In the genomic region with DNA sequence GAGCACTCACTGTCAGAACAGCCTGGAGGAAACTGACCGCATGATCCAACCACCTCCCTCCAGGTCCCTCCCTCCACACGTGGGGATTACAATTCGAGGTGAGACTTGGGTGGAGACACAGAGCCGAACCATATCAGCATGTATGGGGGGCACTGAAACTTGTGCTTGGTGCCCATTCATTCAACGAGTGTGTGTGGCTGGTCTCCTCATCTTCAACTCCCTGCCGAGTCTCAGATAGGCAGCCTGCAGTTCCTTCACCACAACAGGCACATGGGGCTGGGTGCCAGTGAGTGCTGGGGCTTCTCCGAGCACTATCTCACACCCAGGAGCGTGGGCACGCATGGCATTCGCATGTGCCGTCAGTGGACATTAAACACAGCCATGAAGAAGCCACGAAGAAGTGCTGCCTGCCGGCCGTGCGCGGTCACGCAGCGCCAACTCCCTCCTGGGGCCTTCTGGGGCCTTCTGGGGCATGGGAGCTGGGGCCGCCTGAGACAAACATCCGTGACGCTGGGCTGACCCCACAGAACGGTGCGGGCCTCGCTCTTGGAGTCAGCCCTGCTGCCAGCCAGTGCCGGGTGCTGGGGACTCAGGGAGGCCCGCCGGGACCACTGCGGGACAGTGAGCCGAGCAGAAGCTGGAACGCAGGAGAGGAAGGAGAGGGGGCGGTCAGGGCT, we compare ENCODE assay signal across 8 cellular contexts. TPM values are rescaled to one million over a fixed set of nuclear protein-coding genes. Genes with fewer than 3 reads are reported as not detected.
A peak's percentile ranks its signal among the peaks of the same experiment; 100 is the strongest.
DNase-seq lines count a peak whose midpoint lies in the region; ATAC-seq, FAIRE-seq and TF ChIP-seq lines count a peak whose summit lies in the region.

No MANE protein-coding gene starts in this region.

- H3K27ac ChIP-seq in GM12878 (ENCODE audit: control insufficient read depth, insufficient read depth) (peak overlapping the region; percentile 84), mesendoderm (ENCODE audit: low read depth, low read length) (no peak overlapping the region)

- H3K27me3 ChIP-seq in GM12878 (replicated peaks in 1 of 2; ENCODE audit: control insufficient read depth in 2 of 2, insufficient read depth in 2 of 2, low read length in 1 of 2), result peaks cover 2 to 7% of the 10 kb centered on the region in 2 experiments; a peak in 2 of 4 replicates
- H3K27me3 ChIP-seq in mesendoderm (ENCODE audit: insufficient read depth, low read length, poor library complexity), result no peaks in the 10 kb centered on the region

- in situ Hi-C loops in GM12878 (cut with MboI), result no loop called here

- H2AK5ac ChIP-seq in mesendoderm (ENCODE audit: low read length), result no peak overlapping the region

- no peak overlapping the region for H2BK15ac ChIP-seq in mesendoderm (replicated peaks; ENCODE audit: low read depth)

- H3K9me3 ChIP-seq in GM12878 (replicated peaks; ENCODE audit: control insufficient read depth, insufficient read depth, low read length), result no peaks in the 10 kb centered on the region

- no peak overlapping the region for H4K8ac ChIP-seq in mesendoderm (ENCODE audit: low read depth, low read length)

- H3K4me3 ChIP-seq in GM12878 (peak overlapping the region; percentile 93), mesendoderm (ENCODE audit: low read length) (no peak overlapping the region)

- RAD21 ChIA-PET in GM12878 (lab: Charles Lee; ENCODE audit: unreplicated experiment), result interaction anchor here (0.7 to 1.5 kb wide), 8 partner anchors 9 to 239 kb away, joined by 3 to 24 read pairs (median 4); partner anchors contain the start of genes LIME1, PTK6 and TPD52L2

- no peak overlapping the region for H2BK5ac ChIP-seq in mesendoderm (ENCODE audit: low read length)

- peaks cover 0 to 2% of the 10 kb centered on the region in 2 experiments; a peak in 2 of 4 replicates for H3K36me3 ChIP-seq in GM12878 (ENCODE audit: control insufficient read depth in 2 of 2, insufficient read depth in 2 of 2, low read length in 1 of 2)
- peaks cover 2% of the 10 kb centered on the region for H3K36me3 ChIP-seq in mesendoderm (ENCODE audit: control insufficient read depth, insufficient read depth, low read length)

- POLR2A ChIA-PET in GM12878 (lab: Charles Lee), result interaction anchor here (0.8 to 1.5 kb wide), 6 partner anchors 9 to 120 kb away, joined by 3 to 13 read pairs (median 4); partner anchors contain the start of genes ARFRP1, GMEB2, HELZ2 and PTK6

- peaks cover 10% of the 10 kb centered on the region for H3K79me2 ChIP-seq in GM12878 (ENCODE audit: control insufficient read depth, insufficient read depth, low read length)
- no peaks in the 10 kb centered on the region for H3K79me2 ChIP-seq in mesendoderm (ENCODE audit: control insufficient read depth, insufficient read depth, low read length)

- no TSS peak for BruUV-seq in GM12878 (replicated peaks; lab: Mats Ljungman, UMichigan)

- DNase-seq in EH (ENCODE audit: low read depth) (peak; percentile 22), HK-2 (ENCODE audit: unreplicated experiment) (peak; percentile 73), GM12878 (ENCODE audit: low read depth, low spot score) (no peak), mesendoderm (no peak), DMS153 treated with DMSO at 0.1 percent for 48 hours (lab: John Stamatoyannopoulos, UW; ENCODE audit: unreplicated experiment) (no peak), posterior vena cava (ENCODE audit: low spot score) (no peak)
- no peak for DNase-seq in stimulated activated naive CD4-positive, alpha-beta T cell (lab: John Stamatoyannopoulos, UW)

- SMC1A ChIA-PET in GM12878 (lab: Charles Lee; ENCODE audit: uncharacterized antibody, unreplicated experiment), result interaction anchor here (1.7 to 1.8 kb wide), 2 partner anchors 16 to 119 kb away, joined by 7 to 13 read pairs; partner anchors contain the start of gene PTK6

- H3K4me2 ChIP-seq in GM12878 (ENCODE audit: control insufficient read depth, insufficient read depth) (peak overlapping the region; percentile 85), mesendoderm (ENCODE audit: low read length) (no peak overlapping the region)

- no peak overlapping the region for H3K4ac ChIP-seq in mesendoderm (ENCODE audit: low read depth, low read length)

- intact Hi-C loops in GM12878 (cut with micrococcal nuclease; ENCODE audit: unreplicated experiment) (no loop called here), posterior vena cava (cut with DNase I) (loop anchor here in 1 of 2 donors (1.0 kb wide), 1 partner anchor 21 kb away; no protein-coding TSS in a partner anchor)

- peak overlapping the region; percentile 87 for H2AFZ ChIP-seq in GM12878 (ENCODE audit: control insufficient read depth, low read depth, low read length)

- no peak overlapping the region for H2BK120ac ChIP-seq in mesendoderm (ENCODE audit: low read depth, low read length)

- TF ChIP-seq CTCF in GM12878 (IDR thresholded peaks at IDR 0.05 in 2 of 3, conservative IDR thresholded peaks at IDR 0.05 in 1 of 3; ENCODE audit: control insufficient read depth in 2 of 3, extremely low read depth in 1 of 3, insufficient read depth in 1 of 3, low read depth in 3 of 3, low read length in 3 of 3), result 0 out of 6 replicates have a peak, but pooled peaks of 1 of the 3 experiments have one; percentile 8

- no peak overlapping the region for H3K23ac ChIP-seq in mesendoderm (ENCODE audit: low read length)

- ATAC-seq in GM12878, result peak; percentile 10
- ATAC-seq in GM21723 (IDR thresholded peaks at IDR 0.05; ENCODE audit: unreplicated experiment), result no peak

- TF ChIP-seq RAD21 in GM12878 (IDR thresholded peaks at IDR 0.05; ENCODE audit: insufficient read depth, low read depth, low read length), result no peak

- H3K18ac ChIP-seq in mesendoderm (ENCODE audit: low read length), result no peak overlapping the region

- peak overlapping the region; percentile 47 for H4K5ac ChIP-seq in mesendoderm (ENCODE audit: low read length)

- H3K79me1 ChIP-seq in mesendoderm (ENCODE audit: low read length), result peaks cover 7% of the 10 kb centered on the region

- 6% methylated on average over 31 of the region's 31 CpGs for WGBS in GM12878 (ENCODE audit: insufficient coverage, insufficient replicate concordance, low lambda C conversion rate, missing lambda C conversion rate)
- WGBS in mesendoderm (ENCODE audit: extremely low coverage, insufficient coverage, low lambda C conversion rate), result no CpG with 5 or more reads among the region's 31 CpGs

- no peak for TF ChIP-seq POLR2A in GM12878 (IDR thresholded peaks at IDR 0.05; ENCODE audit: low read depth, low read length)

- no peaks in the 10 kb centered on the region for H4K20me1 ChIP-seq in GM12878 (ENCODE audit: control insufficient read depth, insufficient read depth)

- CTCF ChIA-PET in GM12878 (lab: Yijun Ruan, JAX), result interaction anchor here (0.8 to 2.2 kb wide), 8 partner anchors 9 to 209 kb away, joined by 3 to 10 read pairs (median 4); partner anchors contain the start of genes ARFRP1, LIME1, PTK6 and TPD52L2

- H3K56ac ChIP-seq in mesendoderm (ENCODE audit: low read length), result peak overlapping the region; percentile 78

- H3K9ac ChIP-seq in GM12878 (ENCODE audit: control insufficient read depth, insufficient read depth, low read length) (peak overlapping the region; percentile 78), mesendoderm (ENCODE audit: low read length) (peak overlapping the region; percentile 88)

- H3K4me1 ChIP-seq in GM12878 (ENCODE audit: control insufficient read depth, insufficient read depth, low read length), result peaks cover 8% of the 10 kb centered on the region
- peaks cover 5% of the 10 kb centered on the region for H3K4me1 ChIP-seq in mesendoderm (ENCODE audit: control insufficient read depth, low read depth, low read length)

- no peak for TF ChIP-seq EP300 in GM12878 (IDR thresholded peaks at IDR 0.05; ENCODE audit: borderline replicate concordance in 1 of 2, control insufficient read depth in 1 of 2, low read depth in 2 of 2, low read length in 2 of 2)

- no peak for FAIRE-seq in GM12878 (lab: Jason Lieb, UNC)

RNA-seq across cellular contexts. Expression of gene RTEL1, which starts 0.7 kb away (rescaled TPM):
- total RNA-seq in GM12878 (2013; cell fraction: nucleolus; rRNA removed), result 62.9 and 77.1 TPM in 2 replicates
- total RNA-seq in GM12878 (2014; rRNA removed) (14.5 and 18.0 TPM in 2 replicates), GM12878 (2014; rRNA removed; fragmentation: Illumina TruSeq; extraction: Trizol) (5.0 and 5.9 TPM in 2 replicates), GM12878 (2021) (29.5 and 37.2 TPM in 2 replicates), posterior vena cava (10 to 100 TPM; 28.3 to 28.7 TPM)
- 2.8 TPM for polyA plus RNA-seq in GM12878 (2011; ENCODE audit: low read depth)
- polyA plus RNA-seq in GM12878 (2011; rRNA removed) (7.5 and 14.9 TPM in 2 replicates), GM12878 (2014; fragmentation: Illumina TruSeq; extraction: Trizol) (3.9 and 7.7 TPM in 2 replicates), GM12878 (2014; fragmentation: Nextera tagmentation; extraction: Ambion mirVana) (under 1 TPM in 1 of 2 experiments, not detected in 1; 0.40 TPM), GM12878 (2014; rRNA removed) (15.8 and 16.8 TPM in 2 replicates), GM12878 (2016; fragmentation: Nextera tagmentation; extraction: Ambion mirVana) (10 to 100 TPM; 15.6 to 17.0 TPM)
- polyA plus RNA-seq in GM12878 (2011; cell fraction: cytosol; rRNA removed), result 8.0 and 11.8 TPM in 2 replicates
- 126 and 149 TPM in 2 replicates for polyA plus RNA-seq in GM12878 (2011; cell fraction: nucleus; rRNA removed)
- 7.2 and 10.1 TPM in 2 replicates for polyA plus RNA-seq in GM12878 (2012)
- 19.0 and 22.7 TPM in 2 replicates for polyA minus RNA-seq in GM12878 (2011; rRNA and poly(A)+ RNA removed)
- polyA minus RNA-seq in GM12878 (2011; cell fraction: cytosol; rRNA and poly(A)+ RNA removed), result 6.0 and 6.1 TPM in 2 replicates
- polyA minus RNA-seq in GM12878 (2011; cell fraction: nucleus; rRNA and poly(A)+ RNA removed), result 35.8 and 62.4 TPM in 2 replicates
- polyA plus RNA-seq in mesendoderm (2013, experiment 1 of 2), result 15.8 TPM
- 14.6 TPM for polyA plus RNA-seq in mesendoderm (2013, experiment 2 of 2)

RNA-seq across cellular contexts. Expression of gene STMN3, which starts 4.2 kb away (rescaled TPM):
- total RNA-seq in GM12878 (2013; cell fraction: nucleolus; rRNA removed), result 5.0 and 5.2 TPM in 2 replicates
- total RNA-seq in GM12878 (2014; rRNA removed) (2.1 and 3.6 TPM in 2 replicates), GM12878 (2014; rRNA removed; fragmentation: Illumina TruSeq; extraction: Trizol) (0.64 and 0.81 TPM in 2 replicates), GM12878 (2021) (2.1 and 2.5 TPM in 2 replicates), posterior vena cava (10 to 100 TPM; 11.7 to 27.3 TPM)
- polyA plus RNA-seq in GM12878 (2011; ENCODE audit: low read depth), result 0.91 TPM
- polyA plus RNA-seq in GM12878 (2011; rRNA removed) (0.97 and 1.4 TPM in 2 replicates), GM12878 (2014; fragmentation: Illumina TruSeq; extraction: Trizol) (0.08 and 0.22 TPM in 2 replicates), GM12878 (2014; fragmentation: Nextera tagmentation; extraction: Ambion mirVana) (under 1 TPM in 1 of 2 experiments, not detected in 1; 0.09 TPM), GM12878 (2014; rRNA removed) (2.3 and 2.5 TPM in 2 replicates), GM12878 (2016; fragmentation: Nextera tagmentation; extraction: Ambion mirVana) (1 to 10 TPM; 1.0 to 1.5 TPM)
- 1.6 and 3.8 TPM in 2 replicates for polyA plus RNA-seq in GM12878 (2011; cell fraction: cytosol; rRNA removed)
- polyA plus RNA-seq in GM12878 (2011; cell fraction: nucleus; rRNA removed), result 23.1 and 27.7 TPM in 2 replicates
- polyA plus RNA-seq in GM12878 (2012), result 2.3 and 2.5 TPM in 2 replicates
- polyA minus RNA-seq in GM12878 (2011; rRNA and poly(A)+ RNA removed), result 0.80 and 0.93 TPM in 2 replicates
- polyA minus RNA-seq in GM12878 (2011; cell fraction: cytosol; rRNA and poly(A)+ RNA removed), result 0.67 and 0.83 TPM in 2 replicates
- 1.5 and 1.7 TPM in 2 replicates for polyA minus RNA-seq in GM12878 (2011; cell fraction: nucleus; rRNA and poly(A)+ RNA removed)
- 14.8 TPM for polyA plus RNA-seq in mesendoderm (2013, experiment 1 of 2)
- polyA plus RNA-seq in mesendoderm (2013, experiment 2 of 2), result 15.4 TPM

RNA-seq across cellular contexts. Expression of gene GMEB2, which starts 30.5 kb away (rescaled TPM):
- 15.7 and 19.8 TPM in 2 replicates for total RNA-seq in GM12878 (2013; cell fraction: nucleolus; rRNA removed)
- total RNA-seq in GM12878 (2014; rRNA removed), result 14.8 and 15.1 TPM in 2 replicates
- 4.9 and 5.2 TPM in 2 replicates for total RNA-seq in GM12878 (2014; rRNA removed; fragmentation: Illumina TruSeq; extraction: Trizol)
- total RNA-seq in GM12878 (2021), result 13.3 and 14.8 TPM in 2 replicates
- 3.9 TPM for polyA plus RNA-seq in GM12878 (2011; ENCODE audit: low read depth)
- 6.9 and 10.8 TPM in 2 replicates for polyA plus RNA-seq in GM12878 (2011; rRNA removed)
- polyA plus RNA-seq in GM12878 (2011; cell fraction: cytosol; rRNA removed), result 12.9 and 14.5 TPM in 2 replicates
- polyA plus RNA-seq in GM12878 (2011; cell fraction: nucleus; rRNA removed), result 36.3 and 38.7 TPM in 2 replicates
- 10.0 and 11.3 TPM in 2 replicates for polyA plus RNA-seq in GM12878 (2012)
- 3.1 and 5.4 TPM in 2 replicates for polyA plus RNA-seq in GM12878 (2014; fragmentation: Illumina TruSeq; extraction: Trizol)
- under 1 TPM; 0.08 to 0.27 TPM for polyA plus RNA-seq in GM12878 (2014; fragmentation: Nextera tagmentation; extraction: Ambion mirVana)
- polyA plus RNA-seq in GM12878 (2014; rRNA removed), result 12.7 and 14.2 TPM in 2 replicates
- 1 to 10 TPM; 3.4 to 8.3 TPM for polyA plus RNA-seq in GM12878 (2016; fragmentation: Nextera tagmentation; extraction: Ambion mirVana)
- 6.2 and 10.8 TPM in 2 replicates for polyA minus RNA-seq in GM12878 (2011; rRNA and poly(A)+ RNA removed)
- 5.2 and 5.7 TPM in 2 replicates for polyA minus RNA-seq in GM12878 (2011; cell fraction: cytosol; rRNA and poly(A)+ RNA removed)
- polyA minus RNA-seq in GM12878 (2011; cell fraction: nucleus; rRNA and poly(A)+ RNA removed), result 5.2 and 7.2 TPM in 2 replicates
- 12.5 TPM for polyA plus RNA-seq in mesendoderm (2013, experiment 1 of 2)
- 11.8 TPM for polyA plus RNA-seq in mesendoderm (2013, experiment 2 of 2)
- total RNA-seq in posterior vena cava, result 1 to 10 TPM; 6.9 to 8.8 TPM

RNA-seq across cellular contexts. Expression of gene TNFRSF6B, which starts 39.1 kb away (rescaled TPM):
- not detected in 2 replicates for total RNA-seq in GM12878 (2013; cell fraction: nucleolus; rRNA removed)
- total RNA-seq in GM12878 (2014; rRNA removed), result 0.71 and 1.8 TPM in 2 replicates
- not detected in 2 replicates for total RNA-seq in GM12878 (2014; rRNA removed; fragmentation: Illumina TruSeq; extraction: Trizol)
- total RNA-seq in GM12878 (2021), result not detected in 2 replicates
- polyA plus RNA-seq in GM12878 (2011; ENCODE audit: low read depth), result not detected
- not detected in 2 replicates for polyA plus RNA-seq in GM12878 (2011; rRNA removed)
- polyA plus RNA-seq in GM12878 (2011; cell fraction: cytosol; rRNA removed), result 0.75 and 1.7 TPM in 2 replicates
- polyA plus RNA-seq in GM12878 (2011; cell fraction: nucleus; rRNA removed), result 11.0 and 11.6 TPM in 2 replicates
- 0.38 and 0.65 TPM in 2 replicates for polyA plus RNA-seq in GM12878 (2012)
- polyA plus RNA-seq in GM12878 (2014; fragmentation: Illumina TruSeq; extraction: Trizol), result not detected in 2 replicates
- polyA plus RNA-seq in GM12878 (2014; fragmentation: Nextera tagmentation; extraction: Ambion mirVana), result not detected
- polyA plus RNA-seq in GM12878 (2014; rRNA removed), result 1.9 and 2.2 TPM in 2 replicates
- under 1 TPM in 1 of 2 experiments, not detected in 1; 0.67 TPM for polyA plus RNA-seq in GM12878 (2016; fragmentation: Nextera tagmentation; extraction: Ambion mirVana)
- polyA minus RNA-seq in GM12878 (2011; rRNA and poly(A)+ RNA removed), result not detected in 2 replicates
- not detected in 2 replicates for polyA minus RNA-seq in GM12878 (2011; cell fraction: cytosol; rRNA and poly(A)+ RNA removed)
- polyA minus RNA-seq in GM12878 (2011; cell fraction: nucleus; rRNA and poly(A)+ RNA removed), result not detected in 2 replicates
- polyA plus RNA-seq in mesendoderm (2013, experiment 1 of 2), result 0.69 TPM
- polyA plus RNA-seq in mesendoderm (2013, experiment 2 of 2), result 0.43 TPM
- 1 to 10 TPM; 5.4 to 7.0 TPM for total RNA-seq in posterior vena cava

RNA-seq across cellular contexts. Expression of gene ARFRP1, which starts 50.4 kb away (rescaled TPM):
- 70.8 and 77.8 TPM in 2 replicates for total RNA-seq in GM12878 (2013; cell fraction: nucleolus; rRNA removed)
- total RNA-seq in GM12878 (2014; rRNA removed), result 40.6 and 41.6 TPM in 2 replicates
- 18.2 and 21.6 TPM in 2 replicates for total RNA-seq in GM12878 (2014; rRNA removed; fragmentation: Illumina TruSeq; extraction: Trizol)
- total RNA-seq in GM12878 (2021), result 52.1 and 55.1 TPM in 2 replicates
- polyA plus RNA-seq in GM12878 (2011; ENCODE audit: low read depth), result 11.9 TPM
- 23.1 and 27.6 TPM in 2 replicates for polyA plus RNA-seq in GM12878 (2011; rRNA removed)
- 33.0 and 47.4 TPM in 2 replicates for polyA plus RNA-seq in GM12878 (2011; cell fraction: cytosol; rRNA removed)
- 80.3 and 106 TPM in 2 replicates for polyA plus RNA-seq in GM12878 (2011; cell fraction: nucleus; rRNA removed)
- polyA plus RNA-seq in GM12878 (2012), result 27.1 and 27.9 TPM in 2 replicates
- polyA plus RNA-seq in GM12878 (2014; fragmentation: Illumina TruSeq; extraction: Trizol), result 5.2 and 11.7 TPM in 2 replicates
- polyA plus RNA-seq in GM12878 (2014; fragmentation: Nextera tagmentation; extraction: Ambion mirVana), result 1 to 10 TPM in 1 of 2 experiments, under 1 TPM in 1; 0.37 to 3.5 TPM
- polyA plus RNA-seq in GM12878 (2014; rRNA removed), result 42.6 and 49.0 TPM in 2 replicates
- 10 to 100 TPM; 66.8 to 71.7 TPM for polyA plus RNA-seq in GM12878 (2016; fragmentation: Nextera tagmentation; extraction: Ambion mirVana)
- 22.1 and 28.6 TPM in 2 replicates for polyA minus RNA-seq in GM12878 (2011; rRNA and poly(A)+ RNA removed)
- polyA minus RNA-seq in GM12878 (2011; cell fraction: cytosol; rRNA and poly(A)+ RNA removed), result 7.5 and 9.1 TPM in 2 replicates
- polyA minus RNA-seq in GM12878 (2011; cell fraction: nucleus; rRNA and poly(A)+ RNA removed), result 29.5 and 51.3 TPM in 2 replicates
- polyA plus RNA-seq in mesendoderm (2013, experiment 1 of 2), result 6.7 TPM
- 7.2 TPM for polyA plus RNA-seq in mesendoderm (2013, experiment 2 of 2)
- 10 to 100 TPM; 35.7 to 38.1 TPM for total RNA-seq in posterior vena cava

Comparison
In these comparisons a context has a peak if more than half of its experiments do, and no peak if none do; other contexts are left out.
1. DNase-seq: peak in EH (single experiment) and HK-2 (single experiment); none in GM12878 (single experiment), mesendoderm (single experiment), DMS153 treated with DMSO at 0.1 percent for 48 hours (single experiment), posterior vena cava (single experiment) and stimulated activated naive CD4-positive, alpha-beta T cell (0 of 6).